Comparison of ENCODE assay signal across 11 cellular contexts in the genomic region with DNA sequence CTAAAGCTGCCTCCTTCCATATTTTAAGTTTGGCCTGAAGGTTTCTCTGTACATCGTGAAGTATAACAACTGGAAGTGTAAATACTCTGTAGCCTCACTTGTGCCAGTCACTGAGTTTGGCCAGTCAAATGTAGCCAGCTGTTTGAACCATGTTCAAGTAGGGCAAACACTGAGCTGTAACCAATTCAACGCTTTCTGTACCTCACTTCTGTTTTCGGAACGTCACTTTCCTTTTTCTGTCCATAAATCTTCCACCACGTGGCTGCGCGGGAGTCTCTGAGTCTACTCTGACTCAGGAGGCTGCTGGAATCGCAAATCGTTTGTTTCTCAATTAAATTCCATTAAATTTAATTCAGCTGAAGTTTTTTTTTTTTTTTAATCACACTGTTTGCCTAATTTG.
"Had no signal": no experiment of that assay in that cellular context is flagged by ENCODE, and none has a peak within 500 bp of the region (broad histone marks: within the 10 kb centered on the region; RNA-seq: fewer than 3 reads in every experiment).

No MANE protein-coding gene starts in this region.

- DNase-seq: activated CD4-positive, alpha-beta memory T cell treated with anti-CD3 and anti-CD28 coated beads for 36 hours; activated naive CD8-positive, alpha-beta T cell treated with anti-CD3 and anti-CD28 coated beads, Interleukin-2, amount 10 ng/mL, durations not matched to agents 7 days and 5 days; activated T-cell treated with anti-CD3 and anti-CD28 coated beads, Interleukin-2, amount 50 U/mL, for 72 hours; aorta; left colon; stimulated activated CD4-positive, alpha-beta T cell treated with anti-CD3 and anti-CD28 coated beads, Interleukin-15, amount 100 ng/mL, for 24 hours; SW 1271; thyroid gland had no signal

- H3K4me3 ChIP-seq: thyroid gland had no signal

- H3K36me3 Mint-ChIP-seq: activated CD4-positive, alpha-beta memory T cell treated with anti-CD3 and anti-CD28 coated beads for 36 hours; activated naive CD8-positive, alpha-beta T cell treated with anti-CD3 and anti-CD28 coated beads, Interleukin-2, amount 10 ng/mL, durations not matched to agents 7 days and 5 days had no signal

- H3K27me3 ChIP-seq: thyroid gland had no signal

- ATAC-seq: activated T-cell treated with anti-CD3 and anti-CD28 coated beads, Interleukin-2, amount 50 U/mL, for 72 hours; esophagus mucosa; left colon had no signal

- H3K27ac Mint-ChIP-seq: activated CD4-positive, alpha-beta memory T cell treated with anti-CD3 and anti-CD28 coated beads for 36 hours; activated naive CD8-positive, alpha-beta T cell treated with anti-CD3 and anti-CD28 coated beads, Interleukin-2, amount 10 ng/mL, durations not matched to agents 7 days and 5 days; activated T-cell treated with anti-CD3 and anti-CD28 coated beads, Interleukin-2, amount 50 U/mL, for 72 hours had no signal

- H3K4me3 Mint-ChIP-seq: activated CD4-positive, alpha-beta memory T cell treated with anti-CD3 and anti-CD28 coated beads for 36 hours; activated naive CD8-positive, alpha-beta T cell treated with anti-CD3 and anti-CD28 coated beads, Interleukin-2, amount 10 ng/mL, durations not matched to agents 7 days and 5 days; activated T-cell treated with anti-CD3 and anti-CD28 coated beads, Interleukin-2, amount 50 U/mL, for 72 hours; nephron had no signal

- H3K4me1 Mint-ChIP-seq: activated naive CD8-positive, alpha-beta T cell treated with anti-CD3 and anti-CD28 coated beads, Interleukin-2, amount 10 ng/mL, durations not matched to agents 7 days and 5 days had no signal

- H3K27me3 Mint-ChIP-seq: activated CD4-positive, alpha-beta memory T cell treated with anti-CD3 and anti-CD28 coated beads for 36 hours; activated naive CD8-positive, alpha-beta T cell treated with anti-CD3 and anti-CD28 coated beads, Interleukin-2, amount 10 ng/mL, durations not matched to agents 7 days and 5 days had no signal

- H3K9me3 ChIP-seq: thyroid gland had no signal

- H3K9me3 Mint-ChIP-seq: nephron had no signal

- H3K36me3 ChIP-seq: thyroid gland had no signal

- H3K27ac ChIP-seq: thyroid gland, VCaP had no signal
